In genomic region chr4:141220655-141221605, GRCh38 we compare ENCODE assay signal across 8 cellular contexts. TPM values are rescaled to one million over a fixed set of nuclear protein-coding genes. Genes with fewer than 3 reads are reported as not detected.
DNase-seq lines count a peak whose midpoint lies in the region; TF ChIP-seq lines count a peak whose summit lies in the region.

Gene ZNF330, plus strand, starts transcription at chr4:141220895. Its CDS starts 1,477 bp downstream, at chr4:141222372.

- H4K20me1 ChIP-seq in Loucy (ENCODE audit: insufficient read depth, low read length, poor library complexity, severe bottlenecking) (peaks cover 45% of the 10 kb centered on the region), SK-N-SH (ENCODE audit: insufficient read depth) (no peaks in the 10 kb centered on the region)

- H3K9ac ChIP-seq in Loucy (ENCODE audit: low read depth, low read length, poor library complexity, severe bottlenecking): peak within 1 kb of the TSS; percentile 86
- H3K9ac ChIP-seq in SK-N-SH: peak within 1 kb of the TSS; percentile 74

- H2AFZ ChIP-seq in Loucy (ENCODE audit: low read length) (peak within 1 kb of the TSS; percentile 97), SK-N-SH (ENCODE audit: low read depth) (peak within 1 kb of the TSS; percentile 79)

- CTCF ChIA-PET in SK-N-SH (lab: Yijun Ruan, JAX): interaction anchor here (1.5 kb wide), 1 partner anchor 67 kb away, joined by 3 read pairs; no protein-coding TSS in a partner anchor

- TF ChIP-seq CTCF in Loucy (conservative IDR thresholded peaks at IDR 0.05; ENCODE audit: low read length) (peak; percentile 53), SK-N-SH (IDR thresholded peaks at IDR 0.05) (peak; percentile 51)

- POLR2A ChIA-PET in SK-N-SH (lab: Yijun Ruan, JAX): no interaction called here

- peak within 1 kb of the TSS; percentile 96 for H3K4me2 ChIP-seq in Loucy (ENCODE audit: low read depth, low read length, poor library complexity, severe bottlenecking)
- H3K4me2 ChIP-seq in SK-N-SH: peak within 1 kb of the TSS; percentile 71

- no peak for TF ChIP-seq EP300 in SK-N-SH (IDR thresholded peaks at IDR 0.05; ENCODE audit: borderline replicate concordance in 1 of 2, low read depth in 1 of 2, low read length in 1 of 2)

- WGBS in SK-N-SH (ENCODE audit: low lambda C conversion rate): 1% methylated on average over 29 of the region's 56 CpGs

- H3K4me3 ChIP-seq in H7 (ENCODE audit: insufficient read depth, low read depth, low read length) (peak within 1 kb of the TSS; percentile 81), Loucy (ENCODE audit: low read length, poor library complexity, severe bottlenecking) (peak within 1 kb of the TSS; percentile 98), SK-N-SH (ENCODE audit: low read depth in 2 of 2, low read length in 1 of 2) (peak within 1 kb of the TSS; percentile 87 to 99)

- H3K79me2 ChIP-seq in Loucy (ENCODE audit: insufficient read depth, low read length): peaks cover 51% of the 10 kb centered on the region
- H3K79me2 ChIP-seq in SK-N-SH (ENCODE audit: insufficient read depth): peaks cover 41% of the 10 kb centered on the region

- peak; percentile 29; the same call in 1 of the 2 replicates for TF ChIP-seq RAD21 in SK-N-SH (IDR thresholded peaks at IDR 0.05; ENCODE audit: low read length)

- no peaks in the 10 kb centered on the region for H3K9me2 ChIP-seq in Loucy (replicated peaks; ENCODE audit: low read depth, low read length)
- no peaks in the 10 kb centered on the region for H3K9me2 ChIP-seq in SK-N-SH

- DNase-seq in GM04503 (ENCODE audit: low read depth): peak; percentile 51
- DNase-seq in H7: peak; percentile 91
- peak; percentile 94 for DNase-seq in SK-N-SH
- DNase-seq in activated naive CD4-positive, alpha-beta T cell treated with anti-CD3 and anti-CD28 coated beads, Interleukin-2, amount 50 U/mL, for 16 hours: peak; percentile 87
- DNase-seq in germinal center (ENCODE audit: low spot score): peak; percentile 89
- peak; percentile 50 for DNase-seq in non-pigmented ciliary epithelial cell (ENCODE audit: low read depth)
- peak; percentile 97 for DNase-seq in superior temporal gyrus (ENCODE audit: extremely low spot score)

- H3K36me3 ChIP-seq in H7 (replicated peaks; ENCODE audit: control insufficient read depth, insufficient read depth, low read length) (no peaks in the 10 kb centered on the region; the same call in none of the 2 replicates), Loucy (ENCODE audit: insufficient read depth, low read length) (no peaks in the 10 kb centered on the region), SK-N-SH (replicated peaks in 1 of 2; ENCODE audit: control insufficient read depth in 1 of 2, insufficient read depth in 2 of 2, low read length in 1 of 2) (peaks cover 4 to 31% of the 10 kb centered on the region in 2 experiments)

- peak within 1 kb of the TSS; percentile 76 to 84 for H3K27ac ChIP-seq in SK-N-SH (ENCODE audit: low read depth in 2 of 2, low read length in 1 of 2)

- H3K27me3 ChIP-seq in H7 (ENCODE audit: control insufficient read depth, insufficient read depth, low read length) (no peaks in the 10 kb centered on the region), Loucy (ENCODE audit: insufficient read depth, low read length, poor library complexity, severe bottlenecking) (peaks cover 5% of the 10 kb centered on the region), SK-N-SH (ENCODE audit: insufficient read depth) (no peaks in the 10 kb centered on the region)

- H3K9me3 ChIP-seq in Loucy (ENCODE audit: insufficient read depth, low read depth, low read length): no peaks in the 10 kb centered on the region
- H3K9me3 ChIP-seq in SK-N-SH: no peaks in the 10 kb centered on the region

- H3K4me1 ChIP-seq in Loucy (ENCODE audit: insufficient read depth, low read length, poor library complexity, severe bottlenecking): peaks cover 37% of the 10 kb centered on the region
- peaks cover 5 to 13% of the 10 kb centered on the region in 2 experiments; a peak in 3 of 4 replicates for H3K4me1 ChIP-seq in SK-N-SH (ENCODE audit: control insufficient read depth in 1 of 2, insufficient read depth in 2 of 2, low read depth in 1 of 2, low read length in 1 of 2)

- H3F3A ChIP-seq in Loucy (ENCODE audit: low read depth) (no peaks in the 10 kb centered on the region), SK-N-SH (replicated peaks; ENCODE audit: insufficient read depth) (peaks cover 5% of the 10 kb centered on the region)

TF ChIP-seq in SK-N-SH, 30 proteins besides CTCF, POLR2A, EP300 and RAD21:
- no peak for TF ChIP-seq FOXJ3 (CRISPR knock-in tag; IDR thresholded peaks at IDR 0.05)
- TF ChIP-seq GABPA (IDR thresholded peaks at IDR 0.05; ENCODE audit: low read depth): peak; percentile 66
- TF ChIP-seq ELF1 (IDR thresholded peaks at IDR 0.05): peak; percentile 70
- TF ChIP-seq, protein P1, sequence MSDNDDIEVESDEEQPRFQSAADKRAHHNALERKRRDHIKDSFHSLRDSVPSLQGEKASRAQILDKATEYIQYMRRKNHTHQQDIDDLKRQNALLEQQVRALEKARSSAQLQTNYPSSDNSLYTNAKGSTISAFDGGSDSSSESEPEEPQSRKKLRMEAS (IDR thresholded peaks at IDR 0.05; ENCODE audit: low read depth): peak; percentile 56
- TF ChIP-seq POLR2AphosphoS5 (IDR thresholded peaks at IDR 0.05; ENCODE audit: low read depth, low read length): peak; percentile 79; the same call in 1 of the 2 replicates
- TF ChIP-seq TAF1 (IDR thresholded peaks at IDR 0.05; ENCODE audit: borderline replicate concordance, low read depth, low read length): peak; percentile 74; the same call in 1 of the 2 replicates
- peak; percentile 59 for TF ChIP-seq CHD2 (IDR thresholded peaks at IDR 0.05; ENCODE audit: low read length, partially characterized antibody)
- TF ChIP-seq SIN3A (IDR thresholded peaks at IDR 0.05; ENCODE audit: borderline replicate concordance, low read depth, low read length): peak; percentile 75
- TF ChIP-seq RXRA (IDR thresholded peaks at IDR 0.05; ENCODE audit: borderline replicate concordance, low read depth): no peak
- peak; percentile 82 for TF ChIP-seq MXI1 (IDR thresholded peaks at IDR 0.05; ENCODE audit: low read depth, low read length)

RNA-seq across cellular contexts. Expression of gene ZNF330, which starts in this region (rescaled TPM):
- 41.3 and 60.6 TPM in 2 replicates for total RNA-seq in H7 (2014; rRNA removed; shearing (Covaris generic))
- 19.4 and 25.9 TPM in 2 replicates for polyA plus RNA-seq in SK-N-SH (2012; rRNA removed)
- 28.5 and 30.2 TPM in 2 replicates for polyA plus RNA-seq in SK-N-SH (2012; cell fraction: cytosol; rRNA removed)
- polyA plus RNA-seq in SK-N-SH (2012; cell fraction: nucleus; rRNA removed): 10.5 and 21.0 TPM in 2 replicates

Comparison
In these comparisons a context has a peak if more than half of its experiments do, and no peak if none do; other contexts are left out.
1. Peak in every context shown above with its lines: DNase-seq, H3K4me3 ChIP-seq and H3K27ac ChIP-seq.